ENCODE assay signal across 24 cellular contexts in the genomic region with DNA sequence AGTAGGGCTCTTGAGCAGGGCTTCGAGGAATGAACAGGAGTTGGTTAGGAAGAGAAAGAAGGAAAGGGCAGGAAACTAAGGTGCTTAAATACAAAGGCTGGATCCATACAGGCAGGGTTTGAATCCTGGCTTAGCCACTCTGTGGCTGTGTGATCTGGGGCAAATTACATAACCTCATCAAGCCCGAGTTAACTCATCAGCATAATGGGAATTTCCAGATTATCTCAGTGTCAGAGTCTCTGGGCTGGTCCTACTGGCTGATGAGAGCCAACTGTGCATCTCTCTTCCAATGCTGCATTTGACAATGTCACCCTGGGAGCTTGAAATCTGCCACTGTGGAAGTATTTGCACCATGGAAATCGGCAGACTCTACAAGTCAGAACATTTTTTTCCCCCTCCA.
DNase-seq lines count a peak whose midpoint lies in the region; ATAC-seq and TF ChIP-seq lines count a peak whose summit lies in the region.
"Had no signal": no experiment of that assay in that cellular context is flagged by ENCODE, and none has a peak within 500 bp of the region (broad histone marks: within the 10 kb centered on the region; RNA-seq: fewer than 3 reads in every experiment).

No MANE protein-coding gene starts in this region.

- peak; percentile 31 for ATAC-seq in stimulated activated effector memory CD8-positive, alpha-beta T cell treated with anti-CD3 and anti-CD28 coated beads, Interleukin-12 subunit alpha, Interleukin-12 subunit beta, amount 100 ng/mL, for 72 hours
- ATAC-seq: HepG2, PC-3 had no signal

- no peak overlapping the region for H3K9ac ChIP-seq in mammary epithelial cell (ENCODE audit: insufficient read depth, low read length)
- H3K9ac ChIP-seq in endodermal cell (ENCODE audit: extremely low read depth, low read length, poor library complexity, severe bottlenecking), result no peak overlapping the region

- H3K79me2 ChIP-seq in mammary epithelial cell (ENCODE audit: insufficient read depth, low read length) (no peaks in the 10 kb centered on the region), OCI-LY7 (ENCODE audit: insufficient read depth, low read depth, low read length) (no peaks in the 10 kb centered on the region)

- no peaks in the 10 kb centered on the region for H3K4me1 Mint-ChIP-seq in MCF 10A (ENCODE audit: insufficient read depth, unreplicated experiment)
- H3K4me1 Mint-ChIP-seq in endodermal cell, result peaks cover 40% of the 10 kb centered on the region
- no peaks in the 10 kb centered on the region for H3K4me1 Mint-ChIP-seq in stimulated activated effector memory CD8-positive, alpha-beta T cell treated with anti-CD3 and anti-CD28 coated beads, Interleukin-12 subunit alpha, Interleukin-12 subunit beta, amount 100 ng/mL, for 72 hours
- no peaks in the 10 kb centered on the region for H3K4me1 Mint-ChIP-seq in activated T-cell treated with anti-CD3 and anti-CD28 coated beads, Interleukin-2, amount 50 U/mL, for 24 hours (ENCODE audit: low read depth)
- H3K4me1 Mint-ChIP-seq: CD8-positive, alpha-beta memory T cell had no signal

- H3K27ac ChIP-seq in mammary epithelial cell (ENCODE audit: insufficient read depth, low read depth, low read length) (no peak overlapping the region), OCI-LY7 (ENCODE audit: low read depth, low read length, poor library complexity, severe bottlenecking) (no peak overlapping the region), endodermal cell (ENCODE audit: low read depth, low read length) (no peak overlapping the region), spleen (no peak overlapping the region)
- H3K27ac ChIP-seq: HL-60, RWPE1 had no signal

- intact Hi-C loops in mammary epithelial cell (cut with micrococcal nuclease) (no loop called here), MCF 10A (cut with micrococcal nuclease) (no loop called here), OCI-LY7 (cut with micrococcal nuclease; ENCODE audit: unreplicated experiment) (no loop called here), spleen (cut with DNase I; ENCODE audit: low total_unique reads) (no loop called here)

- H3K36me3 ChIP-seq in mammary epithelial cell (ENCODE audit: insufficient read depth, low read length) (no peaks in the 10 kb centered on the region), OCI-LY7 (ENCODE audit: insufficient read depth, low read length) (no peaks in the 10 kb centered on the region), endodermal cell (ENCODE audit: control insufficient read depth, insufficient read depth, low read length) (no peaks in the 10 kb centered on the region), spleen (no peaks in the 10 kb centered on the region)

- BruUV-seq in mammary epithelial cell (replicated peaks; lab: Mats Ljungman, UMichigan) (no TSS peak), MCF 10A (replicated peaks; lab: Mats Ljungman, UMichigan) (no TSS peak), OCI-LY7 (replicated peaks; lab: Mats Ljungman, UMichigan) (no TSS peak)

- peaks cover 18% of the 10 kb centered on the region for H3K27me3 Mint-ChIP-seq in MCF 10A (ENCODE audit: insufficient read depth, unreplicated experiment)
- H3K27me3 Mint-ChIP-seq in endodermal cell (ENCODE audit: insufficient read depth), result peaks cover 42% of the 10 kb centered on the region
- H3K27me3 Mint-ChIP-seq in activated T-cell treated with anti-CD3 and anti-CD28 coated beads, Interleukin-2, amount 50 U/mL, for 24 hours, result peaks cover 3% of the 10 kb centered on the region

- no peaks in the 10 kb centered on the region for H3K9me3 ChIP-seq in mammary epithelial cell (replicated peaks; ENCODE audit: insufficient read depth, low read length)
- H3K9me3 ChIP-seq in OCI-LY7 (ENCODE audit: low read length), result no peaks in the 10 kb centered on the region
- no peaks in the 10 kb centered on the region for H3K9me3 ChIP-seq in endodermal cell (ENCODE audit: control insufficient read depth, low read length)
- peaks cover 0 to 13% (median 8%) of the 10 kb centered on the region in 8 donors for H3K9me3 ChIP-seq in spleen

- dilution Hi-C loops in mammary epithelial cell (cut with HindIII; ENCODE audit: low sequenced_read_pairs), result no loop called here

- H3K4me1 ChIP-seq in mammary epithelial cell (ENCODE audit: insufficient read depth, low read length), result peaks cover 7% of the 10 kb centered on the region
- peaks cover 13% of the 10 kb centered on the region for H3K4me1 ChIP-seq in OCI-LY7 (ENCODE audit: insufficient read depth, low read length, poor library complexity, severe bottlenecking)
- H3K4me1 ChIP-seq in endodermal cell (ENCODE audit: control insufficient read depth, insufficient read depth, low read length), result peaks cover 14% of the 10 kb centered on the region
- peaks cover 0 to 13% (median 4%) of the 10 kb centered on the region in 6 donors for H3K4me1 ChIP-seq in spleen

- H3K4me3 ChIP-seq in mammary epithelial cell (replicated peaks in 1 of 3; ENCODE audit: insufficient read depth in 1 of 3, low read depth in 2 of 3, low read length in 3 of 3) (no peak overlapping the region), OCI-LY7 (ENCODE audit: low read depth, low read length, poor library complexity, severe bottlenecking) (no peak overlapping the region), endodermal cell (ENCODE audit: low read length) (no peak overlapping the region), spleen (no peak overlapping the region)

- WGBS in mammary epithelial cell (ENCODE audit: low coverage, missing lambda C conversion rate), result 88% methylated on average over 3 of the region's 3 CpGs
- 72 to 92% methylated on average over 2 to 3 of the region's 3 CpGs for WGBS in endodermal cell (ENCODE audit: insufficient coverage in 1 of 2, insufficient read length in 1 of 2), 2 experiments
- WGBS in spleen, 5 donors, result 78 to 89% (median 80%) methylated on average over 3 of the region's 3 CpGs

- in situ Hi-C loops in mammary epithelial cell (cut with MboI; ENCODE audit: low sequenced_read_pairs in 2 of 2), result no loop called here

- POLR2A ChIA-PET in MCF 10A (lab: Yijun Ruan, JAX) (interaction anchor here (0.7 kb wide), 1 partner anchor 102 kb away, joined by 3 read pairs; no protein-coding TSS in a partner anchor), OCI-LY7 (lab: Charles Lee) (interaction anchor here (0.7 kb wide), 1 partner anchor 49 kb away, joined by 3 read pairs; no protein-coding TSS in a partner anchor)

- H3K4me3 Mint-ChIP-seq in MCF 10A (ENCODE audit: unreplicated experiment) (no peak overlapping the region), endodermal cell (no peak overlapping the region)
- H3K4me3 Mint-ChIP-seq in stimulated activated effector memory CD8-positive, alpha-beta T cell treated with anti-CD3 and anti-CD28 coated beads, Interleukin-12 subunit alpha, Interleukin-12 subunit beta, amount 100 ng/mL, for 72 hours, result no peak overlapping the region
- no peak overlapping the region for H3K4me3 Mint-ChIP-seq in activated T-cell treated with anti-CD3 and anti-CD28 coated beads, Interleukin-2, amount 50 U/mL, for 24 hours
- H3K4me3 Mint-ChIP-seq: CD8-positive, alpha-beta memory T cell; HFFc6 had no signal

- TF ChIP-seq POLR2A in spleen (IDR thresholded peaks at IDR 0.05), result no peak

- H4K20me1 ChIP-seq in mammary epithelial cell (ENCODE audit: insufficient read depth, low read length), result no peaks in the 10 kb centered on the region
- no peaks in the 10 kb centered on the region for H4K20me1 ChIP-seq in OCI-LY7 (ENCODE audit: insufficient read depth, low read length)

- no peak for TF ChIP-seq CTCF in mammary epithelial cell (conservative IDR thresholded peaks at IDR 0.05 in 1 of 2, IDR thresholded peaks at IDR 0.05 in 1 of 2; ENCODE audit: extremely low read depth in 1 of 2, insufficient read depth in 1 of 2, low read depth in 1 of 2, low read length in 2 of 2)
- TF ChIP-seq CTCF in MCF 10A (IDR thresholded peaks at IDR 0.05; ENCODE audit: unreplicated experiment), result no peak
- no peak for TF ChIP-seq CTCF in OCI-LY7 (conservative IDR thresholded peaks at IDR 0.05; ENCODE audit: low read length)
- TF ChIP-seq CTCF in endodermal cell (conservative IDR thresholded peaks at IDR 0.05), result no peak
- no peak for TF ChIP-seq CTCF in spleen (IDR thresholded peaks at IDR 0.05 in 8 of 11, conservative IDR thresholded peaks at IDR 0.05 in 3 of 11)

- H2AFZ ChIP-seq in mammary epithelial cell (ENCODE audit: low read depth, low read length) (peak overlapping the region; percentile 1), OCI-LY7 (ENCODE audit: low read length) (peak overlapping the region; percentile 91; the same call in 1 of the 2 replicates)

- no peak overlapping the region for H3K27ac Mint-ChIP-seq in MCF 10A (ENCODE audit: low read depth, unreplicated experiment)
- H3K27ac Mint-ChIP-seq in endodermal cell, result peak overlapping the region; percentile 44
- no peak overlapping the region for H3K27ac Mint-ChIP-seq in stimulated activated effector memory CD8-positive, alpha-beta T cell treated with anti-CD3 and anti-CD28 coated beads, Interleukin-12 subunit alpha, Interleukin-12 subunit beta, amount 100 ng/mL, for 72 hours
- H3K27ac Mint-ChIP-seq in activated T-cell treated with anti-CD3 and anti-CD28 coated beads, Interleukin-2, amount 50 U/mL, for 24 hours, result no peak overlapping the region
- H3K27ac Mint-ChIP-seq: CD8-positive, alpha-beta memory T cell; HFFc6 had no signal

- no peaks in the 10 kb centered on the region for H3K27me3 ChIP-seq in mammary epithelial cell (ENCODE audit: insufficient read depth, low read length)
- H3K27me3 ChIP-seq in endodermal cell (ENCODE audit: control insufficient read depth, insufficient read depth, low read length, poor library complexity, severe bottlenecking), result peaks cover 27% of the 10 kb centered on the region
- no peaks in the 10 kb centered on the region for H3K27me3 ChIP-seq in spleen (replicated peaks in 1 of 7)

- H3K36me3 Mint-ChIP-seq in MCF 10A (ENCODE audit: insufficient read depth, unreplicated experiment), result no peaks in the 10 kb centered on the region
- no peaks in the 10 kb centered on the region for H3K36me3 Mint-ChIP-seq in endodermal cell (ENCODE audit: low read depth)
- no peaks in the 10 kb centered on the region for H3K36me3 Mint-ChIP-seq in stimulated activated effector memory CD8-positive, alpha-beta T cell treated with anti-CD3 and anti-CD28 coated beads, Interleukin-12 subunit alpha, Interleukin-12 subunit beta, amount 100 ng/mL, for 72 hours
- no peaks in the 10 kb centered on the region for H3K36me3 Mint-ChIP-seq in activated T-cell treated with anti-CD3 and anti-CD28 coated beads, Interleukin-2, amount 50 U/mL, for 24 hours (ENCODE audit: low read depth)

- H3K9me3 Mint-ChIP-seq in MCF 10A (ENCODE audit: unreplicated experiment) (peaks cover 7% of the 10 kb centered on the region), endodermal cell (peaks cover 3% of the 10 kb centered on the region)
- peaks cover 4% of the 10 kb centered on the region for H3K9me3 Mint-ChIP-seq in stimulated activated effector memory CD8-positive, alpha-beta T cell treated with anti-CD3 and anti-CD28 coated beads, Interleukin-12 subunit alpha, Interleukin-12 subunit beta, amount 100 ng/mL, for 72 hours
- peaks cover 3% of the 10 kb centered on the region for H3K9me3 Mint-ChIP-seq in activated T-cell treated with anti-CD3 and anti-CD28 coated beads, Interleukin-2, amount 50 U/mL, for 24 hours
- H3K9me3 Mint-ChIP-seq: CD8-positive, alpha-beta memory T cell had no signal

- H3K4me2 ChIP-seq in mammary epithelial cell (ENCODE audit: insufficient read depth, low read depth, low read length) (no peak overlapping the region), OCI-LY7 (ENCODE audit: low read length) (no peak overlapping the region)

- CTCF ChIA-PET in mammary epithelial cell (lab: Charles Lee; ENCODE audit: low non-redundant PET), result no interaction called here
- CTCF ChIA-PET in MCF 10A (lab: Yijun Ruan, JAX), result no interaction called here
- CTCF ChIA-PET in OCI-LY7 (lab: Charles Lee; ENCODE audit: unreplicated experiment), result no interaction called here

- DNase-seq in mammary epithelial cell (no peak), MCF 10A (ENCODE audit: unreplicated experiment) (no peak), OCI-LY7 (ENCODE audit: low spot score) (no peak), endodermal cell (no peak), spleen (no peak), SHP77 treated with DMSO at 0.1 percent for 48 hours (lab: John Stamatoyannopoulos, UW) (no peak)
- DNase-seq in stimulated activated effector memory CD8-positive, alpha-beta T cell treated with anti-CD3 and anti-CD28 coated beads, Interleukin-12 subunit alpha, Interleukin-12 subunit beta, amount 100 ng/mL, for 72 hours (ENCODE audit: low spot score in 2 of 2), result no peak
- no peak for DNase-seq in activated T-cell treated with anti-CD3 and anti-CD28 coated beads, Interleukin-2, amount 50 U/mL, for 24 hours
- DNase-seq: AML-193; C1 segment of cervical spinal cord; Calu3; CD8-positive, alpha-beta memory T cell; DMS153; HFFc6; KBM-7; NCI-H1105; NCI-H146; NCI-H2029 treated with DMSO at 0.1 percent for 48 hours; NCI-H226; NCI-H524; PC-3 had no signal

- no peaks in the 10 kb centered on the region for H3K9me2 ChIP-seq in OCI-LY7 (ENCODE audit: insufficient read depth, low read length)
